Comparison of ENCODE assay signal across 33 cellular contexts in genomic region chr4:153637201-153637600, GRCh38.
"Had no signal": no experiment of that assay in that cellular context is flagged by ENCODE, and none has a peak within 500 bp of the region (broad histone marks: within the 10 kb centered on the region; RNA-seq: fewer than 3 reads in every experiment).

No MANE protein-coding gene starts in this region.

- H3K27ac Mint-ChIP-seq: activated B cell treated with CpG ODN at 0.5 μM for 24 hours; activated CD4-positive, alpha-beta T cell treated with anti-CD3 and anti-CD28 coated beads, Interleukin-2, amount 10 ng/mL, durations not matched to agents 24 days and 14 days; activated CD8-positive, alpha-beta memory T cell treated with anti-CD3 and anti-CD28 coated beads, Interleukin-2, amount 10 ng/mL, durations not matched to agents 7 days and 5 days; activated CD8-positive, alpha-beta T cell treated with anti-CD3 and anti-CD28 coated beads, Interleukin-2, amount 10 ng/mL, durations not matched to agents 7 days and 5 days; activated naive CD8-positive, alpha-beta T cell treated with anti-CD3 and anti-CD28 coated beads, Interleukin-2, amount 10 ng/mL, durations not matched to agents 7 days and 5 days; activated T-helper 17 cell treated with anti-CD3 and anti-CD28 coated beads, Interleukin-2, amount 50 U/mL, for 72 hours; dendritic cell treated with granulocyte-macrophage colony-stimulating factor and Interleukin-4, amounts not matched to agents 40 ng/mL and 50 ng/mL, for 4 days; endodermal cell; T-helper 2 cell treated with Interferon-gamma antibody and Interleukin-4, amounts not matched to agents 5 μg/mL and 100 μg/mL, for 36 hours had no signal

- H3K9me3 Mint-ChIP-seq: activated B cell treated with CpG ODN at 0.5 μM for 24 hours; activated CD4-positive, alpha-beta memory T cell treated with anti-CD3 and anti-CD28 coated beads for 36 hours; activated CD4-positive, alpha-beta T cell treated with anti-CD3 and anti-CD28 coated beads, Interleukin-2, amount 10 ng/mL, durations not matched to agents 24 days and 14 days; activated naive CD4-positive, alpha-beta T cell treated with anti-CD3 and anti-CD28 coated beads, Interleukin-2, amount 50 U/mL, for 72 hours; activated naive CD8-positive, alpha-beta T cell treated with anti-CD3 and anti-CD28 coated beads, Interleukin-2, amount 10 ng/mL, durations not matched to agents 7 days and 5 days; central memory CD8-positive, alpha-beta T cell; dendritic cell treated with granulocyte-macrophage colony-stimulating factor and Interleukin-4, amounts not matched to agents 40 ng/mL and 50 ng/mL, for 4 days; endodermal cell; T-helper 2 cell treated with Interferon-gamma antibody and Interleukin-4, amounts not matched to agents 5 μg/mL and 100 μg/mL, for 36 hours had no signal

- H3K27ac ChIP-seq: brain microvascular endothelial cell, coronary artery, dorsolateral prefrontal cortex, WERI-Rb-1 had no signal

- H3K4me3 Mint-ChIP-seq: activated B cell treated with CpG ODN at 0.5 μM for 24 hours; activated CD4-positive, alpha-beta memory T cell treated with anti-CD3 and anti-CD28 coated beads for 36 hours; activated CD4-positive, alpha-beta T cell treated with anti-CD3 and anti-CD28 coated beads, Interleukin-2, amount 10 ng/mL, durations not matched to agents 24 days and 14 days; activated CD8-positive, alpha-beta memory T cell treated with anti-CD3 and anti-CD28 coated beads, Interleukin-2, amount 10 ng/mL, durations not matched to agents 7 days and 5 days; activated CD8-positive, alpha-beta T cell treated with anti-CD3 and anti-CD28 coated beads, Interleukin-2, amount 10 ng/mL, durations not matched to agents 7 days and 5 days; activated naive CD8-positive, alpha-beta T cell treated with anti-CD3 and anti-CD28 coated beads, Interleukin-2, amount 10 ng/mL, durations not matched to agents 7 days and 5 days; activated T-helper 17 cell treated with anti-CD3 and anti-CD28 coated beads, Interleukin-2, amount 50 U/mL, for 72 hours; central memory CD8-positive, alpha-beta T cell; dendritic cell treated with granulocyte-macrophage colony-stimulating factor and Interleukin-4, amounts not matched to agents 40 ng/mL and 50 ng/mL, for 4 days; endodermal cell; T-helper 17 cell; T-helper 2 cell treated with Interferon-gamma antibody and Interleukin-4, amounts not matched to agents 5 μg/mL and 100 μg/mL, for 36 hours had no signal

- H3K4me3 ChIP-seq: coronary artery, dorsolateral prefrontal cortex had no signal

- H3K4me1 Mint-ChIP-seq: central memory CD8-positive, alpha-beta T cell; endodermal cell had no signal

- DNase-seq: activated B cell treated with CpG ODN at 0.5 μM for 24 hours; activated CD4-positive, alpha-beta memory T cell treated with anti-CD3 and anti-CD28 coated beads for 36 hours; activated CD4-positive, alpha-beta T cell treated with anti-CD3 and anti-CD28 coated beads, Interleukin-2, amount 10 ng/mL, durations not matched to agents 24 days and 14 days; activated CD8-positive, alpha-beta memory T cell treated with anti-CD3 and anti-CD28 coated beads, Interleukin-2, amount 10 ng/mL, durations not matched to agents 7 days and 5 days; activated CD8-positive, alpha-beta memory T cell treated with anti-CD3 and anti-CD28 coated beads, Interleukin-2, amount 50 U/mL, for 4 hours; activated CD8-positive, alpha-beta T cell treated with anti-CD3 and anti-CD28 coated beads, Interleukin-2, amount 10 ng/mL, durations not matched to agents 7 days and 5 days; activated effector memory CD4-positive, alpha-beta T cell treated with Interleukin-2 at 50 U/mL for 16 hours; activated gamma-delta T cell treated with Interleukin-2 at 50 U/mL for 16 hours; activated naive CD4-positive, alpha-beta T cell treated with Interleukin-2 at 50 U/mL for 16 hours; activated naive CD8-positive, alpha-beta T cell treated with anti-CD3 and anti-CD28 coated beads, Interleukin-2, amount 10 ng/mL, durations not matched to agents 7 days and 5 days; activated T-cell treated with anti-CD3 and anti-CD28 coated beads, Interleukin-2, amount 50 U/mL, for 1 hour; anterior cingulate cortex; brain microvascular endothelial cell; dorsolateral prefrontal cortex; effector memory CD4-positive, alpha-beta T cell; endodermal cell; foreskin fibroblast; head of caudate nucleus; hippocampal formation; T-helper 17 cell; T1000; WERI-Rb-1 had no signal

- FAIRE-seq: astrocyte, bronchial epithelial cell, frontal cortex had no signal

- H3K27me3 Mint-ChIP-seq: activated B cell treated with CpG ODN at 0.5 μM for 24 hours; activated CD4-positive, alpha-beta memory T cell treated with anti-CD3 and anti-CD28 coated beads for 36 hours; activated CD4-positive, alpha-beta T cell treated with anti-CD3 and anti-CD28 coated beads, Interleukin-2, amount 10 ng/mL, durations not matched to agents 24 days and 14 days; activated CD8-positive, alpha-beta memory T cell treated with anti-CD3 and anti-CD28 coated beads, Interleukin-2, amount 10 ng/mL, durations not matched to agents 7 days and 5 days; activated naive CD8-positive, alpha-beta T cell treated with anti-CD3 and anti-CD28 coated beads, Interleukin-2, amount 10 ng/mL, durations not matched to agents 7 days and 5 days; activated T-helper 17 cell treated with anti-CD3 and anti-CD28 coated beads, Interleukin-2, amount 50 U/mL, for 72 hours; central memory CD8-positive, alpha-beta T cell; dendritic cell treated with granulocyte-macrophage colony-stimulating factor and Interleukin-4, amounts not matched to agents 40 ng/mL and 50 ng/mL, for 4 days; T-helper 17 cell had no signal

- H3K36me3 ChIP-seq: WERI-Rb-1 had no signal

- H3K27me3 ChIP-seq: brain microvascular endothelial cell, dorsolateral prefrontal cortex had no signal

- ATAC-seq: activated CD4-positive, CD25-positive, alpha-beta regulatory T cell treated with anti-CD3 and anti-CD28 coated beads, Interleukin-2, amount 50 U/mL, for 24 hours; activated CD8-positive, alpha-beta memory T cell treated with anti-CD3 and anti-CD28 coated beads, Interleukin-2, amount 10 ng/mL, durations not matched to agents 7 days and 5 days; activated CD8-positive, alpha-beta T cell treated with anti-CD3 and anti-CD28 coated beads, Interleukin-2, amount 10 ng/mL, durations not matched to agents 7 days and 5 days; activated T-helper 17 cell treated with anti-CD3 and anti-CD28 coated beads, Interleukin-2, amount 50 U/mL, for 72 hours; esophagus mucosa; T-helper 17 cell had no signal
